ENCODE assay signal across 7 cellular contexts in genomic region chr17:35586569-35587073, GRCh38. TPM values are rescaled to one million over a fixed set of nuclear protein-coding genes. Genes with fewer than 3 reads are reported as not detected.
A peak's percentile ranks its signal among the peaks of the same experiment; 100 is the strongest.
DNase-seq lines count a peak whose midpoint lies in the region; TF ChIP-seq lines count a peak whose summit lies in the region.

No MANE protein-coding gene starts in this region.

- H3K27me3 ChIP-seq in GM23248 (replicated peaks; ENCODE audit: insufficient read depth) (no peaks in the 10 kb centered on the region), OCI-LY1 (ENCODE audit: insufficient read depth, low read length) (no peaks in the 10 kb centered on the region), osteoblast (ENCODE audit: insufficient read depth, low read length) (no peaks in the 10 kb centered on the region)

- H3K27ac ChIP-seq in GM23248 (peak overlapping the region; percentile 90), OCI-LY1 (ENCODE audit: low read depth, low read length, poor library complexity, severe bottlenecking) (peak overlapping the region; percentile 50), osteoblast (ENCODE audit: low read depth, low read length) (peak overlapping the region; percentile 95)

- peaks cover 19% of the 10 kb centered on the region for H3K4me1 ChIP-seq in GM23248 (ENCODE audit: insufficient read depth)
- peaks cover 25% of the 10 kb centered on the region for H3K4me1 ChIP-seq in OCI-LY1 (ENCODE audit: insufficient read depth, low read length, severe bottlenecking)
- peaks cover 19% of the 10 kb centered on the region for H3K4me1 ChIP-seq in osteoblast (ENCODE audit: insufficient read depth, low read length)

- H3K9me3 ChIP-seq in GM23248 (ENCODE audit: low read depth) (no peaks in the 10 kb centered on the region), OCI-LY1 (ENCODE audit: low read length) (no peaks in the 10 kb centered on the region), osteoblast (ENCODE audit: low read depth, low read length) (no peaks in the 10 kb centered on the region)

- H2AFZ ChIP-seq in GM23248 = peak overlapping the region; percentile 99
- peak overlapping the region; percentile 31 for H2AFZ ChIP-seq in OCI-LY1 (ENCODE audit: low read length)
- peak overlapping the region; percentile 97 for H2AFZ ChIP-seq in osteoblast (ENCODE audit: low read length)

- H3K79me2 ChIP-seq in GM23248 (ENCODE audit: insufficient read depth) = peaks cover 43% of the 10 kb centered on the region
- H3K79me2 ChIP-seq in OCI-LY1 (ENCODE audit: insufficient read depth, low read length) = peaks cover 31% of the 10 kb centered on the region
- H3K79me2 ChIP-seq in osteoblast (ENCODE audit: insufficient read depth, low read length) = peaks cover 44% of the 10 kb centered on the region

- 28% methylated on average over 7 of the region's 7 CpGs for WGBS in GM23248 (ENCODE audit: low coverage in 1 of 2, low lambda C conversion rate in 2 of 2, missing lambda C conversion rate in 2 of 2), 2 experiments

- H3K9ac ChIP-seq in GM23248 = peak overlapping the region; percentile 93
- peak overlapping the region; percentile 89; the same call in 1 of the 2 replicates for H3K9ac ChIP-seq in OCI-LY1 (ENCODE audit: low read length)

- TF ChIP-seq CTCF in OCI-LY1 (IDR thresholded peaks at IDR 0.05; ENCODE audit: low read length) (no peak), epithelial cell of esophagus (IDR thresholded peaks at IDR 0.05; ENCODE audit: insufficient read depth, low read depth, low read length, missing control alignments) (no peak), osteoblast (IDR thresholded peaks at IDR 0.05; ENCODE audit: extremely low read depth, low read depth, low read length) (no peak)

- in situ Hi-C loops in GM23248 (cut with MboI) = no loop called here

- H4K20me1 ChIP-seq in GM23248 (ENCODE audit: insufficient read depth) = 0 out of 2 replicates have a peak, but pooled peaks cover 3% of the 10 kb centered on the region
- H4K20me1 ChIP-seq in OCI-LY1 (ENCODE audit: insufficient read depth, low read length) = no peaks in the 10 kb centered on the region
- peaks cover 14% of the 10 kb centered on the region for H4K20me1 ChIP-seq in osteoblast (ENCODE audit: insufficient read depth, low read length)

- H3K4me3 ChIP-seq in GM23248 (peak overlapping the region; percentile 85), OCI-LY1 (ENCODE audit: low read depth, low read length, poor library complexity, severe bottlenecking) (peak overlapping the region; percentile 89), epithelial cell of esophagus (ENCODE audit: low read length) (peak overlapping the region; percentile 94), osteoblast (ENCODE audit: insufficient read depth, low read length) (peak overlapping the region; percentile 94)

- peak overlapping the region; percentile 79 for H3K4me2 ChIP-seq in GM23248 (ENCODE audit: unreplicated experiment)
- H3K4me2 ChIP-seq in OCI-LY1 (ENCODE audit: low read length) = peak overlapping the region; percentile 95
- peak overlapping the region; percentile 74 for H3K4me2 ChIP-seq in osteoblast (ENCODE audit: insufficient read depth, low read length)

- H3K9me2 ChIP-seq in GM23248 (ENCODE audit: insufficient read depth) (no peaks in the 10 kb centered on the region), OCI-LY1 (ENCODE audit: low read depth, low read length) (no peaks in the 10 kb centered on the region)

- H3F3A ChIP-seq in GM23248 (ENCODE audit: insufficient read depth) = peaks cover 12% of the 10 kb centered on the region
- H3F3A ChIP-seq in OCI-LY1 (ENCODE audit: insufficient read depth, low read length) = no peaks in the 10 kb centered on the region

- no peaks in the 10 kb centered on the region for H3K36me3 ChIP-seq in GM23248 (ENCODE audit: low read depth)
- H3K36me3 ChIP-seq in OCI-LY1 (ENCODE audit: insufficient read depth, low read length) = no peaks in the 10 kb centered on the region
- H3K36me3 ChIP-seq in osteoblast (ENCODE audit: insufficient read depth, low read length) = no peaks in the 10 kb centered on the region

- DNase-seq in GM23248 = peak; percentile 9
- DNase-seq in epithelial cell of esophagus (ENCODE audit: low read depth) = no peak
- DNase-seq in osteoblast (ENCODE audit: insufficient read length, low spot score, missing footprints) = no peak
- no peak for DNase-seq in NCI-H187 treated with DMSO at 0.1 percent for 48 hours (lab: John Stamatoyannopoulos, UW)
- no peak for DNase-seq in NCI-H2107 (lab: John Stamatoyannopoulos, UW)
- DNase-seq in GM19238 (ENCODE audit: insufficient read length, low spot score) = no peak

RNA-seq across cellular contexts. Expression of gene AP2B1, which starts 0.5 kb away (rescaled TPM):
- 67.3 and 72.4 TPM in 2 replicates for total RNA-seq in GM23248 (2014; rRNA removed; shearing (Covaris generic))
- 85.9 and 92.6 TPM in 2 replicates for polyA plus RNA-seq in GM23248 (2016; fragmentation: Nextera tagmentation; extraction: Ambion mirVana)
- total RNA-seq in osteoblast = 84.0 and 93.1 TPM in 2 replicates

RNA-seq across cellular contexts. Expression of gene PEX12, which starts 8.2 kb away (rescaled TPM):
- 7.9 and 10.1 TPM in 2 replicates for total RNA-seq in GM23248 (2014; rRNA removed; shearing (Covaris generic))
- 6.3 and 6.7 TPM in 2 replicates for polyA plus RNA-seq in GM23248 (2016; fragmentation: Nextera tagmentation; extraction: Ambion mirVana)
- total RNA-seq in osteoblast = 8.0 and 8.8 TPM in 2 replicates

RNA-seq across cellular contexts. Expression of gene SLFN14, which starts 26.0 kb away (rescaled TPM):
- not detected in 2 replicates for total RNA-seq in GM23248 (2014; rRNA removed; shearing (Covaris generic))
- not detected in 2 replicates for polyA plus RNA-seq in GM23248 (2016; fragmentation: Nextera tagmentation; extraction: Ambion mirVana)
- total RNA-seq in osteoblast = under 0.01 TPM in 2 replicates

RNA-seq across cellular contexts. Expression of gene SLFN12L, which starts 49.1 kb away (rescaled TPM):
- 0.11 TPM in 1 of 2 replicates, not detected in the other for total RNA-seq in GM23248 (2014; rRNA removed; shearing (Covaris generic))
- polyA plus RNA-seq in GM23248 (2016; fragmentation: Nextera tagmentation; extraction: Ambion mirVana) = not detected in 2 replicates
- total RNA-seq in osteoblast = 0.36 and 0.88 TPM in 2 replicates

Comparison
In these comparisons a context has a peak if more than half of its experiments do, and no peak if none do; other contexts are left out.
1. H2AFZ ChIP-seq: peak in every context shown above with its lines; median percentile 99 in GM23248; 97 in osteoblast; 31 in OCI-LY1.